17 cellular contexts compared by ENCODE assay signal in genomic region chr12:537772-538171, GRCh38.
DNase-seq lines count a peak whose midpoint lies in the region; FAIRE-seq and TF ChIP-seq lines count a peak whose summit lies in the region.
"Had no signal": no experiment of that assay in that cellular context is flagged by ENCODE, and none has a peak within 500 bp of the region (broad histone marks: within the 10 kb centered on the region; RNA-seq: fewer than 3 reads in every experiment).

No MANE protein-coding gene starts in this region.

- peaks cover 4% of the 10 kb centered on the region for H3K27me3 ChIP-seq in bronchial epithelial cell (ENCODE audit: control insufficient read depth, insufficient read depth, low read length)
- H3K27me3 ChIP-seq: cardiac muscle cell, thyroid gland had no signal

- no peaks in the 10 kb centered on the region for H3K36me3 ChIP-seq in bronchial epithelial cell (ENCODE audit: control insufficient read depth, insufficient read depth, low read length)
- H3K36me3 ChIP-seq: cardiac muscle cell, thyroid gland had no signal

- H3K4me1 Mint-ChIP-seq in progenitor cell of endocrine pancreas (ENCODE audit: low read depth) = peaks cover 10% of the 10 kb centered on the region
- H3K4me1 Mint-ChIP-seq: B cell had no signal

- H3K4me3 ChIP-seq in bronchial epithelial cell (ENCODE audit: low read depth, low read length) = no peak overlapping the region
- H3K4me3 ChIP-seq: cardiac muscle cell, psoas muscle, thyroid gland had no signal

- DNase-seq in DMS53 treated with DMSO at 0.1 percent for 48 hours (lab: John Stamatoyannopoulos, UW; ENCODE audit: unreplicated experiment) = peak; percentile 96
- peak; percentile 70 for DNase-seq in NCI-H2107 treated with DMSO at 0.1 percent for 48 hours (lab: John Stamatoyannopoulos, UW; ENCODE audit: unreplicated experiment)
- peak; percentile 92 for DNase-seq in bronchial epithelial cell (ENCODE audit: low read depth)
- DNase-seq in progenitor cell of endocrine pancreas (ENCODE audit: low spot score, unreplicated experiment) = no peak
- DNase-seq in H4 (ENCODE audit: low spot score) = no peak
- DNase-seq in T1000 (lab: John Stamatoyannopoulos, UW) = no peak
- DNase-seq in stimulated activated CD4-positive, alpha-beta T cell treated with anti-CD3 and anti-CD28 coated beads, Interleukin-4, amount 100 ng/mL, for 1 hour = no peak
- DNase-seq in stimulated activated CD8-positive, alpha-beta memory T cell treated with anti-CD3 and anti-CD28 coated beads, Interleukin-4, amount 100 ng/mL, for 48 hours = no peak
- DNase-seq: glutamatergic neuron, NCI-H187 treated with DMSO at 0.1 percent for 48 hours, psoas muscle, T-helper 1 cell, thyroid gland had no signal

- peak; percentile 95 for FAIRE-seq in bronchial epithelial cell (lab: Jason Lieb, UNC)

- H3K4me3 Mint-ChIP-seq in progenitor cell of endocrine pancreas (ENCODE audit: low read depth) = no peak overlapping the region
- H3K4me3 Mint-ChIP-seq: activated naive CD8-positive, alpha-beta T cell; B cell; IgD-negative memory B cell had no signal

- TF ChIP-seq CTCF in bronchial epithelial cell (IDR thresholded peaks at IDR 0.05; ENCODE audit: insufficient read depth, low read length, severe bottlenecking) (no peak), progenitor cell of endocrine pancreas (IDR thresholded peaks at IDR 0.05; ENCODE audit: unreplicated experiment) (no peak)

- H3K36me3 Mint-ChIP-seq in progenitor cell of endocrine pancreas (ENCODE audit: insufficient read depth) = peaks cover 2% of the 10 kb centered on the region
- H3K36me3 Mint-ChIP-seq: activated naive CD8-positive, alpha-beta T cell had no signal

- H3K9me3 Mint-ChIP-seq in progenitor cell of endocrine pancreas (ENCODE audit: low read depth) = no peaks in the 10 kb centered on the region

- H3K27ac Mint-ChIP-seq in progenitor cell of endocrine pancreas = peak overlapping the region; percentile 88
- H3K27ac Mint-ChIP-seq: activated naive CD8-positive, alpha-beta T cell; B cell; IgD-negative memory B cell had no signal

- H3K27me3 Mint-ChIP-seq in progenitor cell of endocrine pancreas = no peaks in the 10 kb centered on the region

Comparison
In these comparisons a context has a peak if more than half of its experiments do, and no peak if none do; other contexts are left out.
1. DNase-seq: peak in DMS53 treated with DMSO at 0.1 percent for 48 hours (single experiment), NCI-H2107 treated with DMSO at 0.1 percent for 48 hours (single experiment) and bronchial epithelial cell (single experiment); none in progenitor cell of endocrine pancreas (single experiment), H4 (single experiment), T1000 (single experiment), stimulated activated CD4-positive, alpha-beta T cell treated with anti-CD3 and anti-CD28 coated beads, Interleukin-4, amount 100 ng/mL, for 1 hour (single experiment) and stimulated activated CD8-positive, alpha-beta memory T cell treated with anti-CD3 and anti-CD28 coated beads, Interleukin-4, amount 100 ng/mL, for 48 hours (single experiment).